In genomic region chr1:15141933-15142647, GRCh38 we compare ENCODE assay signal across 1 cellular context.
TF ChIP-seq lines count a peak whose summit lies in the region.

No MANE protein-coding gene starts in this region.

TF ChIP-seq in SK-N-SH, 30 proteins besides CTCF, POLR2A, EP300 and RAD21 (continued from another document):
- TF ChIP-seq MEF2A (IDR thresholded peaks at IDR 0.05; ENCODE audit: borderline replicate concordance, low read depth) (0 out of 2 replicates have a peak, but pooled peaks have one; percentile 27), POLR2AphosphoS5 (IDR thresholded peaks at IDR 0.05; ENCODE audit: low read depth, low read length) (peak; percentile 63; the same call in 1 of the 2 replicates), REST (IDR thresholded peaks at IDR 0.05; ENCODE audit: low read depth, low read length) (no peak), TCF12 (IDR thresholded peaks at IDR 0.05) (peak; percentile 95), PBX3 (IDR thresholded peaks at IDR 0.05) (peak; percentile 93), NFIC (IDR thresholded peaks at IDR 0.05; ENCODE audit: borderline replicate concordance) (peak; percentile 86), SIN3A (IDR thresholded peaks at IDR 0.05; ENCODE audit: borderline replicate concordance, low read depth, low read length) (peak; percentile 75; the same call in 1 of the 2 replicates), MAX (IDR thresholded peaks at IDR 0.05; ENCODE audit: low read depth) (peak; percentile 54; the same call in 1 of the 2 replicates), RXRA (IDR thresholded peaks at IDR 0.05; ENCODE audit: borderline replicate concordance, low read depth) (peak; percentile 49; the same call in 1 of the 2 replicates), FOSL2 (IDR thresholded peaks at IDR 0.05; ENCODE audit: borderline replicate concordance, low read depth) (peak; percentile 73; the same call in 1 of the 2 replicates)
